1 cellular context compared by ENCODE assay signal in genomic region chr12:96140110-96140509, GRCh38.
TF ChIP-seq lines count a peak whose summit lies in the region.

No MANE protein-coding gene starts in this region.

TF ChIP-seq in SK-N-SH, 30 proteins besides CTCF, POLR2A, EP300 and RAD21 (continued from another document):
- TF ChIP-seq IRF3 (IDR thresholded peaks at IDR 0.05; ENCODE audit: low read depth, low read length) (no peak), TAF1 (IDR thresholded peaks at IDR 0.05; ENCODE audit: borderline replicate concordance, low read depth, low read length) (no peak), NFIC (IDR thresholded peaks at IDR 0.05; ENCODE audit: borderline replicate concordance) (no peak), PBX3 (IDR thresholded peaks at IDR 0.05) (peak; percentile 79), MXI1 (IDR thresholded peaks at IDR 0.05; ENCODE audit: low read depth, low read length) (no peak)
